In genomic region chr5:61052870-61053269, GRCh38 we compare ENCODE assay signal across 12 cellular contexts.
DNase-seq lines count a peak whose midpoint lies in the region; FAIRE-seq and TF ChIP-seq lines count a peak whose summit lies in the region.
"Had no signal": no experiment of that assay in that cellular context is flagged by ENCODE, and none has a peak within 500 bp of the region (broad histone marks: within the 10 kb centered on the region; RNA-seq: fewer than 3 reads in every experiment).

No MANE protein-coding gene starts in this region.

- peaks cover 2% of the 10 kb centered on the region for H3K79me2 ChIP-seq in keratinocyte (ENCODE audit: control insufficient read depth, insufficient read depth, low read length)

- H2AFZ ChIP-seq in keratinocyte (ENCODE audit: control insufficient read depth, low read length), result no peak overlapping the region

- no peaks in the 10 kb centered on the region for H4K20me1 ChIP-seq in keratinocyte (ENCODE audit: control insufficient read depth, extremely low read depth, insufficient read depth, low read length)

- H3K27me3 ChIP-seq in keratinocyte (ENCODE audit: control insufficient read depth, extremely low read depth, insufficient read depth, low read length) (no peaks in the 10 kb centered on the region), suprapubic skin (no peaks in the 10 kb centered on the region)
- H3K27me3 ChIP-seq: sigmoid colon had no signal

- H3K4me3 ChIP-seq in keratinocyte (ENCODE audit: control insufficient read depth in 2 of 3, extremely low read depth in 1 of 3, insufficient read depth in 2 of 3, low read depth in 1 of 3, low read length in 3 of 3) (no peak overlapping the region), suprapubic skin (no peak overlapping the region)
- H3K4me3 ChIP-seq: sigmoid colon had no signal

- H3K9me1 ChIP-seq in keratinocyte (ENCODE audit: control insufficient read depth, extremely low read depth, insufficient read depth, low read length), result no peaks in the 10 kb centered on the region

- H3K27ac ChIP-seq in keratinocyte (ENCODE audit: control insufficient read depth, insufficient read depth, low read length), result peak overlapping the region; percentile 65
- no peak overlapping the region for H3K27ac ChIP-seq in suprapubic skin
- H3K27ac ChIP-seq: sigmoid colon had no signal

- no peak for TF ChIP-seq POLR2A in suprapubic skin (IDR thresholded peaks at IDR 0.05)

- H3K4me1 ChIP-seq in keratinocyte (ENCODE audit: control insufficient read depth, extremely low read depth, insufficient read depth, low read length) (peaks cover 44% of the 10 kb centered on the region), suprapubic skin (no peaks in the 10 kb centered on the region)

- no peaks in the 10 kb centered on the region for H3K36me3 ChIP-seq in keratinocyte (ENCODE audit: control insufficient read depth in 2 of 2, extremely low read depth in 1 of 2, insufficient read depth in 2 of 2, low read length in 2 of 2)
- no peaks in the 10 kb centered on the region for H3K36me3 ChIP-seq in suprapubic skin
- H3K36me3 ChIP-seq: sigmoid colon had no signal

- no peaks in the 10 kb centered on the region for H3K9me3 ChIP-seq in keratinocyte (ENCODE audit: control insufficient read depth, low read depth, low read length)
- H3K9me3 ChIP-seq in suprapubic skin, result no peaks in the 10 kb centered on the region
- H3K9me3 ChIP-seq: sigmoid colon had no signal

- H3K4me2 ChIP-seq in keratinocyte (ENCODE audit: control insufficient read depth, extremely low read depth, insufficient read depth, low read depth, low read length), result peak overlapping the region; percentile 52

- TF ChIP-seq CTCF in keratinocyte (optimal IDR thresholded peaks at IDR 0.05 in 1 of 3, IDR thresholded peaks at IDR 0.05 in 1 of 3, conservative IDR thresholded peaks at IDR 0.05 in 1 of 3; ENCODE audit: extremely low read depth in 1 of 3, insufficient read depth in 2 of 3, low read length in 3 of 3) (no peak), suprapubic skin (IDR thresholded peaks at IDR 0.05) (no peak)

- 95% methylated on average over 2 of the region's 2 CpGs for WGBS in suprapubic skin

- no peak for TF ChIP-seq EP300 in suprapubic skin (IDR thresholded peaks at IDR 0.05)

- peak; percentile 93 for FAIRE-seq in keratinocyte (lab: Jason Lieb, UNC)
- FAIRE-seq: H1 had no signal

- dilution Hi-C loops in keratinocyte (cut with MboI; ENCODE audit: extremely low pct_ligation_motif_present, low sequenced_read_pairs), result no loop called here

- H3K9ac ChIP-seq in keratinocyte (ENCODE audit: control insufficient read depth, extremely low read depth, insufficient read depth, low read length), result no peak overlapping the region

- peak; percentile 25 for DNase-seq in AG08396 (ENCODE audit: low spot score)
- peak; percentile 14 for DNase-seq in HK-2 (ENCODE audit: unreplicated experiment)
- DNase-seq in amniotic epithelial cell (ENCODE audit: low read depth), result peak; percentile 75
- peak; percentile 62 for DNase-seq in keratinocyte (ENCODE audit: low read depth, low spot score)
- no peak for DNase-seq in NK-92 treated with Interleukin-12 subunit alpha and Interleukin-12 subunit beta, amount 100 ng/mL, for 24 hours (lab: John Stamatoyannopoulos, UW)
- DNase-seq in suprapubic skin (ENCODE audit: low spot score in 2 of 2), result no peak
- DNase-seq in NCI-H524 treated with DMSO at 0.1 percent for 48 hours (lab: John Stamatoyannopoulos, UW), result no peak
- no peak for DNase-seq in T-helper 1 cell
- DNase-seq: DMS79, left ventricle myocardium superior, sigmoid colon had no signal

Comparison
In these comparisons a context has a peak if more than half of its experiments do, and no peak if none do; other contexts are left out.
1. DNase-seq: peak in AG08396 (single experiment), HK-2 (single experiment), amniotic epithelial cell (single experiment) and keratinocyte (single experiment); none in NK-92 treated with Interleukin-12 subunit alpha and Interleukin-12 subunit beta, amount 100 ng/mL, for 24 hours (single experiment), suprapubic skin (0 of 2), NCI-H524 treated with DMSO at 0.1 percent for 48 hours (single experiment) and T-helper 1 cell (0 of 5).